Comparison of ENCODE assay signal across 9 cellular contexts in genomic region chr15:26854435-26854834, GRCh38. TPM values are rescaled to one million over a fixed set of nuclear protein-coding genes. Genes with fewer than 3 reads are reported as not detected.
"Had no signal": no experiment of that assay in that cellular context is flagged by ENCODE, and none has a peak within 500 bp of the region (broad histone marks: within the 10 kb centered on the region; RNA-seq: fewer than 3 reads in every experiment).

No MANE protein-coding gene starts in this region.

- H3K4me2 ChIP-seq: KMS-11 had no signal

- H3K9ac ChIP-seq: KMS-11 had no signal

- ATAC-seq: HepG2 had no signal

- DNase-seq: IMR-90, KBM-7, KG1 had no signal

- H3K27ac ChIP-seq: HL-60, KMS-11 had no signal

- FAIRE-seq: HepG2, HTR-8/SVneo had no signal

RNA-seq across cellular contexts. Expression of gene GABRA5, which starts 12.4 kb away (rescaled TPM):
- total RNA-seq: HepG2, HT-29 had no signal
- polyA plus RNA-seq: HepG2, IgD-negative memory B cell had no signal
